Comparison of ENCODE assay signal across 1 cellular context in genomic region chr10:98446656-98447221, GRCh38.
A peak's percentile ranks its signal among the peaks of the same experiment; 100 is the strongest.
TF ChIP-seq lines count a peak whose summit lies in the region.

HPS1 (minus strand) TSS chr10:98446935; CDS start chr10:98443240, 3,695 bp downstream.

TF ChIP-seq in HEK293, 187 proteins besides CTCF, POLR2A, EP300 and RAD21 (continued from another document and continues in another):
- peak; percentile 59 for TF ChIP-seq ZNF398 (tag by site-specific recombination; IDR thresholded peaks at IDR 0.05)
- no peak for TF ChIP-seq ZNF18 (tag by site-specific recombination; IDR thresholded peaks at IDR 0.05)
- no peak for TF ChIP-seq ZNF248 (tag by site-specific recombination; IDR thresholded peaks at IDR 0.05)
- TF ChIP-seq ZBTB44 (tag by site-specific recombination; IDR thresholded peaks at IDR 0.05), result peak; percentile 32; the same call in 1 of the 2 replicates
- peak; percentile 74; the same call in 1 of the 2 replicates for TF ChIP-seq ZNF324 (tag by site-specific recombination; IDR thresholded peaks at IDR 0.05)
- 0 out of 2 replicates have a peak, but pooled peaks have one; percentile 24 for TF ChIP-seq ZBTB48 (tag by site-specific recombination; IDR thresholded peaks at IDR 0.05)
- peak; percentile 80 for TF ChIP-seq ZFHX2 (tag by site-specific recombination; conservative IDR thresholded peaks at IDR 0.05)
- TF ChIP-seq ZNF830 (tag by site-specific recombination; IDR thresholded peaks at IDR 0.05; ENCODE audit: low read depth), result no peak
- no peak for TF ChIP-seq ZNF701 (tag by site-specific recombination; IDR thresholded peaks at IDR 0.05)
- peak; percentile 45; the same call in 1 of the 2 replicates for TF ChIP-seq GLIS1 (tag by site-specific recombination; IDR thresholded peaks at IDR 0.05)
- 0 out of 2 replicates have a peak, but pooled peaks have one; percentile 5 for TF ChIP-seq ZNF214 (tag by site-specific recombination; IDR thresholded peaks at IDR 0.05; ENCODE audit: borderline replicate concordance)
- TF ChIP-seq ZNF747 (tag by site-specific recombination; IDR thresholded peaks at IDR 0.05), result no peak
- TF ChIP-seq ZNF707 (tag by site-specific recombination; IDR thresholded peaks at IDR 0.05), result no peak
- no peak for TF ChIP-seq ZNF133 (tag by site-specific recombination; IDR thresholded peaks at IDR 0.05)
- peak; percentile 78 for TF ChIP-seq ZNF24 (tag by site-specific recombination; IDR thresholded peaks at IDR 0.05)
- peak; percentile 53; the same call in 1 of the 2 replicates for TF ChIP-seq ZEB2 (tag by site-specific recombination; IDR thresholded peaks at IDR 0.05)
- TF ChIP-seq HIC1 (tag by site-specific recombination; IDR thresholded peaks at IDR 0.05), result peak; percentile 44; the same call in 1 of the 2 replicates
- no peak for TF ChIP-seq YY2 (tag by site-specific recombination; IDR thresholded peaks at IDR 0.05)
- TF ChIP-seq HOXC10 (CRISPR knock-in tag; IDR thresholded peaks at IDR 0.05), result no peak
- TF ChIP-seq KLF1 (tag by site-specific recombination; IDR thresholded peaks at IDR 0.05), result peak; percentile 39; the same call in 1 of the 2 replicates
- no peak for TF ChIP-seq ZNF501 (tag by site-specific recombination; IDR thresholded peaks at IDR 0.05)
- peak; percentile 61 for TF ChIP-seq ZNF335 (tag by site-specific recombination; conservative IDR thresholded peaks at IDR 0.05)
- no peak for TF ChIP-seq REPIN1 (tag by site-specific recombination; IDR thresholded peaks at IDR 0.05; ENCODE audit: low read depth)
- no peak for TF ChIP-seq ZNF555 (tag by site-specific recombination; conservative IDR thresholded peaks at IDR 0.05)
- TF ChIP-seq WT1 (tag by site-specific recombination; IDR thresholded peaks at IDR 0.05), result no peak; the same call in 1 of the 2 replicates
- no peak for TF ChIP-seq TCF7L2 (IDR thresholded peaks at IDR 0.05; ENCODE audit: borderline replicate concordance, low read depth, low read length)
- TF ChIP-seq ZNF266 (tag by site-specific recombination; IDR thresholded peaks at IDR 0.05; ENCODE audit: low read depth), result no peak
- no peak for TF ChIP-seq PRDM1 (tag by site-specific recombination; IDR thresholded peaks at IDR 0.05)
- no peak for TF ChIP-seq HOXA7 (CRISPR knock-in tag; IDR thresholded peaks at IDR 0.05; ENCODE audit: borderline replicate concordance)
- no peak for TF ChIP-seq ZSCAN5A (tag by site-specific recombination; IDR thresholded peaks at IDR 0.05)
- no peak for TF ChIP-seq ZNF596 (tag by site-specific recombination; IDR thresholded peaks at IDR 0.05)
- peak; percentile 81; the same call in 1 of the 2 replicates for TF ChIP-seq ZNF561 (tag by site-specific recombination; IDR thresholded peaks at IDR 0.05; ENCODE audit: borderline replicate concordance)
- peak; percentile 83 for TF ChIP-seq ZNF660 (tag by site-specific recombination; IDR thresholded peaks at IDR 0.05)
- TF ChIP-seq ZNF449 (tag by site-specific recombination; IDR thresholded peaks at IDR 0.05), result 0 out of 2 replicates have a peak, but pooled peaks have one; percentile 13
- TF ChIP-seq ZNF600 (tag by site-specific recombination; IDR thresholded peaks at IDR 0.05), result no peak
- TF ChIP-seq ZNF26 (tag by site-specific recombination; IDR thresholded peaks at IDR 0.05), result no peak
- peak; percentile 68; the same call in 1 of the 2 replicates for TF ChIP-seq KLF10 (tag by site-specific recombination; IDR thresholded peaks at IDR 0.05)
- TF ChIP-seq ZNF302 (tag by site-specific recombination; IDR thresholded peaks at IDR 0.05; ENCODE audit: low read depth), result no peak
- no peak for TF ChIP-seq ZNF416 (tag by site-specific recombination; IDR thresholded peaks at IDR 0.05)
- peak; percentile 60 for TF ChIP-seq SP2 (tag by site-specific recombination; IDR thresholded peaks at IDR 0.05)
- TF ChIP-seq ZNF362 (tag by site-specific recombination; IDR thresholded peaks at IDR 0.05), result no peak
- TF ChIP-seq ZNF473 (tag by site-specific recombination; IDR thresholded peaks at IDR 0.05), result no peak
- TF ChIP-seq ZBTB21 (tag by site-specific recombination; IDR thresholded peaks at IDR 0.05), result no peak
- no peak for TF ChIP-seq ZNF23 (tag by site-specific recombination; IDR thresholded peaks at IDR 0.05; ENCODE audit: borderline replicate concordance)
- TF ChIP-seq ZNF391 (tag by site-specific recombination; IDR thresholded peaks at IDR 0.05; ENCODE audit: borderline replicate concordance, low read depth), result 0 out of 2 replicates have a peak, but pooled peaks have one; percentile 15
- TF ChIP-seq ZNF114 (tag by site-specific recombination; IDR thresholded peaks at IDR 0.05), result no peak
- no peak for TF ChIP-seq ZFP3 (tag by site-specific recombination; IDR thresholded peaks at IDR 0.05; ENCODE audit: low read depth)
- TF ChIP-seq ZNF549 (tag by site-specific recombination; IDR thresholded peaks at IDR 0.05), result 0 out of 2 replicates have a peak, but pooled peaks have one; percentile 26
- no peak for TF ChIP-seq ZNF585B (tag by site-specific recombination; IDR thresholded peaks at IDR 0.05)
- no peak for TF ChIP-seq ZNF140 (tag by site-specific recombination; IDR thresholded peaks at IDR 0.05)
- TF ChIP-seq SETDB1 (IDR thresholded peaks at IDR 0.05; ENCODE audit: insufficient read length, low read length), result no peak
- no peak for TF ChIP-seq ZSCAN4 (tag by site-specific recombination; IDR thresholded peaks at IDR 0.05)
- TF ChIP-seq ZNF184 (tag by site-specific recombination; IDR thresholded peaks at IDR 0.05), result 0 out of 2 replicates have a peak, but pooled peaks have one; percentile 40
